Comparison of ENCODE assay signal across 24 cellular contexts in the genomic region with DNA sequence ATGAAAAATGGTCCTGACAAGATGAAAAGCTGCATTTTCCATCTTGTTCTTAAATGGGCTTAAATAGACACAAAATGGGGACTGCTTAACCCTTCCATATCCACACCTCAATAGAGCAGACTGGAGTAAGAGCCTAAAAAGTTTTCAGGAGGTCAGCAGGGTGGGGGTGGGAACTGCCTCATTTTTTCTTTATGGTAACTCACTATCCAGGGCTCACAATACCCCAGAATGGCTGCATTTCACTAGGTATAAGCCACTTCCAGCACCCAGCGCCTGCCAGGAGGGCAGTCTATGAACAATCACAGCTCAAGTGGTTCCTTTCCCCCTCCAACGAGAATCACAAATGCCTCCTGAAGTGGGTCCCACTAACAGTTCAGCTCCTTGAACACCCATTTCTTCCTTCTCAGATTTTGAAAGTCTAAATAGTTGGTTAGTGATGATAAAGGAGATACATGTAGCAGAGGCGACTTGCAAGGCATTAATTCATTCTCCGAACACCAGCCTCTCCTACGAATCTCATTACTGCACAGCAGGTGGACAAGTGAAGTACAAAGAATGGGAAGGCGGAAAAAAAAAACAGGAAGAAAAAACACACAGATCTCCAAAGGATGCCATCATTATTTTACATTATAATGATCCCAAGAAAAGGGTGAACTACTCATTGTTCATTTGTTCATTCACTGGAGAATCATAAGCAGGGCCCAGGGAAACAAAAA.
"Had no signal": no experiment of that assay in that cellular context is flagged by ENCODE, and none has a peak within 500 bp of the region (broad histone marks: within the 10 kb centered on the region; RNA-seq: fewer than 3 reads in every experiment).

No MANE protein-coding gene starts in this region.

- H3K36me3 ChIP-seq: heart left ventricle, prostate gland, right lobe of liver, suprapubic skin had no signal

- H3K4me1 ChIP-seq: prostate gland, right lobe of liver had no signal

- H3K27me3 Mint-ChIP-seq: activated naive CD8-positive, alpha-beta T cell treated with anti-CD3 and anti-CD28 coated beads, Interleukin-2, amount 10 ng/mL, durations not matched to agents 7 days and 5 days; dendritic cell treated with granulocyte-macrophage colony-stimulating factor and Interleukin-4, amounts not matched to agents 40 ng/mL and 50 ng/mL, for 4 days; effector memory CD8-positive, alpha-beta T cell had no signal

- H3K27ac ChIP-seq: epithelial cell of prostate, heart left ventricle, prostate gland, right lobe of liver, suprapubic skin had no signal

- H3K4me3 ChIP-seq: heart left ventricle, prostate gland, right lobe of liver, smooth muscle cell, suprapubic skin had no signal

- H3K27ac Mint-ChIP-seq: activated naive CD8-positive, alpha-beta T cell treated with anti-CD3 and anti-CD28 coated beads, Interleukin-2, amount 10 ng/mL, durations not matched to agents 7 days and 5 days; activated T-helper 1 cell treated with anti-CD3 and anti-CD28 coated beads, Interleukin-12 subunit alpha, Interleukin-12 subunit beta, Interleukin-2, Interleukin-4 antibody, amounts not matched to agents 30 ng/mL and 10 ng/mL and 1 ng/mL, durations not matched to agents 14 hours and 24 hours and 36 hours; dendritic cell treated with granulocyte-macrophage colony-stimulating factor and Interleukin-4, amounts not matched to agents 40 ng/mL and 50 ng/mL, for 4 days; effector memory CD8-positive, alpha-beta T cell; naive thymus-derived CD8-positive, alpha-beta T cell; T-helper 2 cell treated with Interferon-gamma antibody and Interleukin-4, amounts not matched to agents 5 μg/mL and 100 μg/mL, for 36 hours; type B pancreatic cell had no signal

- H3K9me3 Mint-ChIP-seq: activated naive CD8-positive, alpha-beta T cell treated with anti-CD3 and anti-CD28 coated beads, Interleukin-2, amount 10 ng/mL, durations not matched to agents 7 days and 5 days; activated T-helper 1 cell treated with anti-CD3 and anti-CD28 coated beads, Interleukin-12 subunit alpha, Interleukin-12 subunit beta, Interleukin-2, Interleukin-4 antibody, amounts not matched to agents 30 ng/mL and 10 ng/mL and 1 ng/mL, durations not matched to agents 14 hours and 24 hours and 36 hours; dendritic cell treated with granulocyte-macrophage colony-stimulating factor and Interleukin-4, amounts not matched to agents 40 ng/mL and 50 ng/mL, for 4 days; effector memory CD8-positive, alpha-beta T cell; T-helper 2 cell treated with Interferon-gamma antibody and Interleukin-4, amounts not matched to agents 5 μg/mL and 100 μg/mL, for 36 hours; type B pancreatic cell had no signal

- H3K27me3 ChIP-seq: heart left ventricle, right lobe of liver, suprapubic skin had no signal

- H3K9me3 ChIP-seq: heart left ventricle, prostate gland, right lobe of liver, suprapubic skin had no signal

- ATAC-seq: activated CD4-positive, CD25-positive, alpha-beta regulatory T cell treated with anti-CD3 and anti-CD28 coated beads, Interleukin-2, amount 50 U/mL, for 24 hours; effector memory CD8-positive, alpha-beta T cell; heart left ventricle; left lobe of liver; naive thymus-derived CD8-positive, alpha-beta T cell; right lobe of liver; stimulated activated naive CD8-positive, alpha-beta T cell treated with anti-CD3 and anti-CD28 coated beads, Interleukin-15, Interleukin-2, amounts not matched to agents 100 U/mL and 50 U/mL, for 24 hours had no signal

- H3K4me1 Mint-ChIP-seq: activated naive CD8-positive, alpha-beta T cell treated with anti-CD3 and anti-CD28 coated beads, Interleukin-2, amount 10 ng/mL, durations not matched to agents 7 days and 5 days; naive thymus-derived CD8-positive, alpha-beta T cell had no signal

- H3K4me3 Mint-ChIP-seq: activated naive CD8-positive, alpha-beta T cell treated with anti-CD3 and anti-CD28 coated beads, Interleukin-2, amount 10 ng/mL, durations not matched to agents 7 days and 5 days; activated T-helper 1 cell treated with anti-CD3 and anti-CD28 coated beads, Interleukin-12 subunit alpha, Interleukin-12 subunit beta, Interleukin-2, Interleukin-4 antibody, amounts not matched to agents 30 ng/mL and 10 ng/mL and 1 ng/mL, durations not matched to agents 14 hours and 24 hours and 36 hours; dendritic cell treated with granulocyte-macrophage colony-stimulating factor and Interleukin-4, amounts not matched to agents 40 ng/mL and 50 ng/mL, for 4 days; effector memory CD8-positive, alpha-beta T cell; naive thymus-derived CD8-positive, alpha-beta T cell; T-helper 2 cell treated with Interferon-gamma antibody and Interleukin-4, amounts not matched to agents 5 μg/mL and 100 μg/mL, for 36 hours had no signal

- H3K36me3 Mint-ChIP-seq: activated naive CD8-positive, alpha-beta T cell treated with anti-CD3 and anti-CD28 coated beads, Interleukin-2, amount 10 ng/mL, durations not matched to agents 7 days and 5 days; naive thymus-derived CD8-positive, alpha-beta T cell had no signal

- DNase-seq: activated CD4-positive, alpha-beta T cell treated with anti-CD3 and anti-CD28 coated beads, Interleukin-2, amount 50 U/mL, for 1 hour; activated CD8-positive, alpha-beta memory T cell treated with anti-CD3 and anti-CD28 coated beads for 24 hours; activated naive CD4-positive, alpha-beta T cell; activated naive CD8-positive, alpha-beta T cell treated with anti-CD3 and anti-CD28 coated beads, Interleukin-2, amount 10 ng/mL, durations not matched to agents 7 days and 5 days; cerebellar nuclear complex; effector memory CD8-positive, alpha-beta T cell; foreskin melanocyte; heart left ventricle; islet precursor cell; naive thymus-derived CD8-positive, alpha-beta T cell; right lobe of liver; stimulated activated CD4-positive, alpha-beta T cell treated with anti-CD3 and anti-CD28 coated beads, Interleukin-4, amount 100 ng/mL, for 4 hours; stimulated activated CD8-positive, alpha-beta memory T cell treated with anti-CD3 and anti-CD28 coated beads, Interleukin-4, amount 100 ng/mL, for 48 hours; stimulated activated naive CD8-positive, alpha-beta T cell treated with anti-CD3 and anti-CD28 coated beads, Interleukin-15, Interleukin-2, amounts not matched to agents 100 U/mL and 50 U/mL, for 24 hours had no signal
